In the genomic region with DNA sequence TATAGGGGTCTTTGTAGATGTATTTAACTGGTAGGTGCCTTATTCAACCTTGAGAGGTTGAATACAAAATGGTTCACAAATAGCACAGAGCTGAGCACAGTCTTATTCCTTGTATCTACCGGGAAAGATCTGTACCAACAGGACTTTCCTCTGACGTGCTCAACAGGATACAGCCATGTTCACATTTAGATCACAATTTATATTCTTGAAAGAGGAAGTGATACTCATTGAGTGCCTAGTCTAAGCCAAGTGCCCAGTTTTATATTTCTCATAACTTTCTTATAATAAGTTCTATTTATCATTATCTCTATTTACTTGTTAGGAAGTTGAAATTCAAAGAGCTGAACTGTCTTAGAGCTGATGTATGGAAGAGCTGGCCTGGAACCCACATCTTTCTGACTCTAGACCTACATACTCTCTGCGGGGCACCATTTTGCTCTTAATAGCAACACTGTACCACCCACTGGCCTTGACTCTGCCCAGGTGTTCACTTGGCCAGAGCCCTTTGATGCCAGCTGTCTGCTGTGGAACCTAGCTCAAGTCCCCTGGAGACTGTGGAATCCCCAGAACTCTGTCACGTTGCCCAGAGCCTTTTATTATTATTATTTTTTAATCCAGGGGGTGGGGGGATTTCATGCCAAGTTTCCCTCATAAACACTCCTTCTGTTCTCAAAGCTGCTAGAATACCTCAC, we compare ENCODE assay signal across 17 cellular contexts.
DNase-seq lines count a peak whose midpoint lies in the region; ATAC-seq and TF ChIP-seq lines count a peak whose summit lies in the region.
"Had no signal": no experiment of that assay in that cellular context is flagged by ENCODE, and none has a peak within 500 bp of the region (broad histone marks: within the 10 kb centered on the region; RNA-seq: fewer than 3 reads in every experiment).

No MANE protein-coding gene starts in this region.

- no peaks in the 10 kb centered on the region for H3K36me3 Mint-ChIP-seq in MCF 10A (ENCODE audit: insufficient read depth, unreplicated experiment)

- CTCF ChIA-PET in HEK293T (lab: Yijun Ruan, JAX) = no interaction called here
- CTCF ChIA-PET in MCF 10A (lab: Yijun Ruan, JAX) = interaction anchor here (0.6 to 1.6 kb wide), 5 partner anchors 430 to 619 kb away, joined by 3 to 6 read pairs (median 4); no protein-coding TSS in a partner anchor

- H3K4me2 ChIP-seq in BLaER1 = 0 out of 2 replicates have a peak overlapping the region, but pooled peaks have one; percentile 9

- ATAC-seq in GM19397 (IDR thresholded peaks at IDR 0.05; ENCODE audit: unreplicated experiment) (peak; percentile 61), HG02973 (IDR thresholded peaks at IDR 0.05; ENCODE audit: unreplicated experiment) (peak; percentile 64)
- ATAC-seq: gastrocnemius medialis, left cardiac atrium had no signal

- peaks cover 10% of the 10 kb centered on the region; the same call in 1 of the 2 replicates for H3K4me1 ChIP-seq in BLaER1
- H3K4me1 ChIP-seq: gastrocnemius medialis, tibial artery had no signal

- no peaks in the 10 kb centered on the region for H3K9me3 ChIP-seq in BLaER1
- H3K9me3 ChIP-seq: gastrocnemius medialis, tibial artery had no signal

- TF ChIP-seq CTCF in MCF 10A (IDR thresholded peaks at IDR 0.05; ENCODE audit: unreplicated experiment) = no peak

- no peaks in the 10 kb centered on the region for H3K27me3 ChIP-seq in BLaER1
- H3K27me3 ChIP-seq: gastrocnemius medialis, tibial artery had no signal

- no peak overlapping the region for H3K4me3 Mint-ChIP-seq in MCF 10A (ENCODE audit: unreplicated experiment)
- H3K4me3 Mint-ChIP-seq: nephron had no signal

- H3K4me3 ChIP-seq in BLaER1 = no peak overlapping the region
- H3K4me3 ChIP-seq: gastrocnemius medialis, tibial artery had no signal

- POLR2A ChIA-PET in HEK293T (lab: Yijun Ruan, JAX) = no interaction called here
- POLR2A ChIA-PET in MCF 10A (lab: Yijun Ruan, JAX) = no interaction called here

- H3K27ac Mint-ChIP-seq in MCF 10A (ENCODE audit: low read depth, unreplicated experiment) = no peak overlapping the region
- H3K27ac Mint-ChIP-seq: nephron had no signal

- DNase-seq in NAMALWA (ENCODE audit: low spot score) (peak; percentile 32), UCSD-AML1 (lab: John Stamatoyannopoulos, UW; ENCODE audit: unreplicated experiment) (no peak), HEK293T (ENCODE audit: extremely low spot score) (no peak), DMS53 (lab: John Stamatoyannopoulos, UW) (no peak), MCF 10A (ENCODE audit: unreplicated experiment) (no peak)
- DNase-seq: activated T-cell treated with anti-CD3 and anti-CD28 coated beads, Interleukin-2, amount 50 U/mL, for 1 hour; aorta; effector CD4-positive, alpha-beta T cell; gastrocnemius medialis; HCEC 1CT; left cardiac atrium; NCI-H2081; tibial artery had no signal

- no peaks in the 10 kb centered on the region for H3K9me3 Mint-ChIP-seq in MCF 10A (ENCODE audit: unreplicated experiment)
- H3K9me3 Mint-ChIP-seq: nephron had no signal

- no peaks in the 10 kb centered on the region for H4K20me1 ChIP-seq in BLaER1

- H3K36me3 ChIP-seq in BLaER1 = no peaks in the 10 kb centered on the region
- H3K36me3 ChIP-seq: gastrocnemius medialis, tibial artery had no signal

- H3K9ac ChIP-seq in BLaER1 = no peak overlapping the region

- intact Hi-C loops in MCF 10A (cut with micrococcal nuclease) = loop anchor here (10.0 kb wide), 1 partner anchor 984 kb away; no protein-coding TSS in a partner anchor

- no peaks in the 10 kb centered on the region for H3K27me3 Mint-ChIP-seq in MCF 10A (ENCODE audit: insufficient read depth, unreplicated experiment)

- no TSS peak for BruUV-seq in MCF 10A (replicated peaks; lab: Mats Ljungman, UMichigan)

- H3K27ac ChIP-seq in BLaER1 = no peak overlapping the region
- H3K27ac ChIP-seq: gastrocnemius medialis, tibial artery had no signal

- no peaks in the 10 kb centered on the region for H3K4me1 Mint-ChIP-seq in MCF 10A (ENCODE audit: insufficient read depth, unreplicated experiment)
- H3K4me1 Mint-ChIP-seq: nephron had no signal

TF ChIP-seq in HEK293T, 16 proteins besides CTCF, POLR2A, EP300 and RAD21:
- TF ChIP-seq SP1 (IDR thresholded peaks at IDR 0.05) (no peak), FOXM1 (IDR thresholded peaks at IDR 0.05; ENCODE audit: borderline replicate concordance) (no peak), BHLHE40 (IDR thresholded peaks at IDR 0.05; ENCODE audit: borderline replicate concordance) (no peak), NFRKB (IDR thresholded peaks at IDR 0.05) (no peak), HDGF (IDR thresholded peaks at IDR 0.05; ENCODE audit: borderline replicate concordance) (no peak), ELF4 (IDR thresholded peaks at IDR 0.05) (no peak), LEF1 (IDR thresholded peaks at IDR 0.05; ENCODE audit: borderline replicate concordance) (no peak), CTBP1 (IDR thresholded peaks at IDR 0.05; ENCODE audit: borderline replicate concordance) (no peak), ARNT (IDR thresholded peaks at IDR 0.05) (no peak), FOXK2 (IDR thresholded peaks at IDR 0.05) (no peak), TARDBP (IDR thresholded peaks at IDR 0.05) (no peak), FOXA1 (IDR thresholded peaks at IDR 0.05) (no peak), PKNOX1 (IDR thresholded peaks at IDR 0.05) (no peak), SUZ12 (IDR thresholded peaks at IDR 0.05) (no peak), L3MBTL2 (conservative IDR thresholded peaks at IDR 0.05) (no peak), ZNF384 (IDR thresholded peaks at IDR 0.05) (no peak)
